ENCODE assay signal across 8 cellular contexts in the genomic region with DNA sequence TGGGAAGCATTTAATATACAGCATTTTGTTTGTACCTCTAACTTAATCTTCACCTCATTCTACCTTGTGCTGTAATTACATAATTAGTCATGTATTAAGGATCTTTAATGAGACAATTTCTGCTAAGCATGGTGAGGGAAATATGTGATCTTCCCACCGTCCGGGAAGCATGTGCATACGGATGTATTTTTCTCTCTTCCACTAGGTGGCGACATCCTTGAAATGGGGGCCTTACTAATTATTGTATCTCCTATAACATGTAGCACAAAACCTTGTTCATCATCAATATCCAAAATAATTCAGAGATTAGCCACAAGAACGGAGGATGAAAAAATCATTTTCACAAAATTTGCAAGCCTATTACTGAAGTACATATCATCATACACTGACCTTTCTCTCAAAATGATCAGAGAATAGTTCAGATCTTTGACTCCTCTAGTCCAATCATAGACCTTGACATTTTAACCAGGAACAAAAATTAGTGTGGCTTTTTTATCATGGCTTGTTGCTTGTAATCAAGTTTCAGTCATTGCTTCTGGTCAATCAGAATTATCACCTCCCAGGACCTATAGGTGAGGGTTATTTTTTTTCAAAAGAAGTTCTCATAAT.
DNase-seq lines count a peak whose midpoint lies in the region; ATAC-seq, FAIRE-seq and TF ChIP-seq lines count a peak whose summit lies in the region.

No MANE protein-coding gene starts in this region.

- CTCF ChIA-PET in GM10248 (lab: Yijun Ruan, JAX) = interaction anchor here (0.8 to 4.7 kb wide), 29 partner anchors 8 to 243 kb away, joined by 3 to 53 read pairs (median 4); partner anchors contain the start of gene GBE1

- H3K4me3 ChIP-seq in bronchial epithelial cell (ENCODE audit: low read depth, low read length) = no peak overlapping the region

- DNase-seq in AG08395 (ENCODE audit: low spot score) = peak; percentile 27
- DNase-seq in GM10248 (ENCODE audit: extremely low spot score) = peak; percentile 8
- peak; percentile 3 for DNase-seq in NCI-H345 treated with DMSO at 0.1 percent for 48 hours (lab: John Stamatoyannopoulos, UW; ENCODE audit: unreplicated experiment)
- DNase-seq in bronchial epithelial cell (ENCODE audit: low read depth) = peak; percentile 29
- DNase-seq in medulla oblongata (ENCODE audit: extremely low spot score) = peak; percentile 74
- no peak for DNase-seq in sciatic nerve (ENCODE audit: low spot score)

- H3K27me3 ChIP-seq in bronchial epithelial cell (ENCODE audit: control insufficient read depth, insufficient read depth, low read length) = no peaks in the 10 kb centered on the region

- TF ChIP-seq CTCF in GM10248 (IDR thresholded peaks at IDR 0.05; ENCODE audit: control extremely low read depth, extremely low read depth, low read depth, missing control alignments) (peak; percentile 53), bronchial epithelial cell (IDR thresholded peaks at IDR 0.05; ENCODE audit: insufficient read depth, low read length, severe bottlenecking) (peak; percentile 57)

- intact Hi-C loops in sciatic nerve (cut with DNase I) = no loop called here

- no peaks in the 10 kb centered on the region for H3K36me3 ChIP-seq in bronchial epithelial cell (ENCODE audit: control insufficient read depth, insufficient read depth, low read length)

- peak; percentile 84 for ATAC-seq in HG02798 (IDR thresholded peaks at IDR 0.05; ENCODE audit: poor library complexity, unreplicated experiment)
- ATAC-seq in sciatic nerve = no peak
- no peak for ATAC-seq in HG02840 (IDR thresholded peaks at IDR 0.05; ENCODE audit: low FRiP score, unreplicated experiment)

- no peak for FAIRE-seq in bronchial epithelial cell (lab: Jason Lieb, UNC)

- POLR2A ChIA-PET in GM10248 (lab: Yijun Ruan, JAX) = no interaction called here
